9 cellular contexts compared by ENCODE assay signal in the genomic region with DNA sequence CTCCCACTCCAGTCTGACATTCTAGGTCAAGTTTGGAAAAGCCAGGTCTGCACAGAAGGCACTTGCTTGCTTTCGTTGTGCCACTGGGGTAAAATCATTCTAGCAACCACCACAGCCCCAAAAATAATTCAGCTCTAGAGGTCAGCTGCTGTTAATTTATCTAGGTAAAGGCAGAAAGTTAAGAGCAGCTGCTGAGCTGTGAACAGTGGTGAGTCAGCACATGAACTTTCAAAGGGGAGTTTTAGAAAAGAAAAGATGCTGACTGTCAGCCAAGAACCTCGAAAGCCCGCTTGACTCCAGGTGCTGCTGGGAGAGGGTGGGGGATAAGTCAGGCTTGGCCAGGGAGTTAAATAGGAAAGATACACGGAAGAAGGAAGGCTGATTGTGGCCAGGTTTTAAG. TPM values are rescaled to one million over a fixed set of nuclear protein-coding genes. Genes with fewer than 3 reads are reported as not detected.
DNase-seq lines count a peak whose midpoint lies in the region; ATAC-seq and TF ChIP-seq lines count a peak whose summit lies in the region.
"Had no signal": no experiment of that assay in that cellular context is flagged by ENCODE, and none has a peak within 500 bp of the region (broad histone marks: within the 10 kb centered on the region; RNA-seq: fewer than 3 reads in every experiment).

No MANE protein-coding gene starts in this region.

- no peak for TF ChIP-seq EP300 in upper lobe of left lung (IDR thresholded peaks at IDR 0.05)

- H3K4me3 ChIP-seq in fibroblast of the aortic adventitia (ENCODE audit: low read depth, low read length) (no peak overlapping the region), upper lobe of left lung (no peak overlapping the region)

- 38 to 49% methylated on average over 4 of the region's 4 CpGs for WGBS in upper lobe of left lung, 2 donors

- H3K4me1 ChIP-seq in upper lobe of left lung: no peaks in the 10 kb centered on the region

- DNase-seq in DMS79 (lab: John Stamatoyannopoulos, UW) (peak; percentile 66), GM20000 (ENCODE audit: low spot score) (peak; percentile 63), NCI-H1105 (lab: John Stamatoyannopoulos, UW) (peak; percentile 66), fibroblast of the aortic adventitia (ENCODE audit: low read depth) (peak; percentile 64), upper lobe of left lung (no peak), NCI-H146 treated with DMSO at 0.1 percent for 48 hours (lab: John Stamatoyannopoulos, UW; ENCODE audit: unreplicated experiment) (no peak)

- no peak for TF ChIP-seq POLR2A in upper lobe of left lung (IDR thresholded peaks at IDR 0.05)

- no peak overlapping the region for H3K27ac ChIP-seq in upper lobe of left lung

- no peaks in the 10 kb centered on the region for H3K27me3 ChIP-seq in upper lobe of left lung

- ATAC-seq in upper lobe of left lung (ENCODE audit: low FRiP score in 2 of 2) (no peak), GM18520 (IDR thresholded peaks at IDR 0.05; ENCODE audit: unreplicated experiment) (no peak), GM19397 (IDR thresholded peaks at IDR 0.05; ENCODE audit: unreplicated experiment) (no peak)

- TF ChIP-seq CTCF in GM20000 (IDR thresholded peaks at IDR 0.05; ENCODE audit: extremely low read depth, missing control alignments) (no peak), fibroblast of the aortic adventitia (IDR thresholded peaks at IDR 0.05; ENCODE audit: insufficient read depth, low read length) (no peak), upper lobe of left lung (IDR thresholded peaks at IDR 0.05) (no peak)

- no peaks in the 10 kb centered on the region for H3K36me3 ChIP-seq in upper lobe of left lung

- H3K9me3 ChIP-seq in upper lobe of left lung: no peaks in the 10 kb centered on the region

RNA-seq across cellular contexts. Expression of a gene that starts 12.7 kb away (rescaled TPM):
- total RNA-seq in fibroblast of the aortic adventitia (ENCODE audit: low replicate concordance) (not detected in 2 replicates), upper lobe of left lung (not detected)
- total RNA-seq: subcutaneous adipose tissue had no signal

RNA-seq across cellular contexts. Expression of a gene that starts 16.4 kb away (rescaled TPM):
- total RNA-seq in fibroblast of the aortic adventitia (ENCODE audit: low replicate concordance): 2.5 and 2.8 TPM in 2 replicates
- 1 to 10 TPM in 4 of 6 donors, under 1 TPM in 2; 0.22 to 1.8 (median 1.1) TPM for total RNA-seq in upper lobe of left lung

RNA-seq across cellular contexts. Expression of a gene that starts 33.4 kb away (rescaled TPM):
- total RNA-seq in fibroblast of the aortic adventitia (ENCODE audit: low replicate concordance) (0.45 and 0.49 TPM in 2 replicates), upper lobe of left lung (1 to 10 TPM in 3 of 6 donors, under 1 TPM in 2, not detected in 1; 0.76 to 2.2 (median 1.9) TPM)

Comparison
In these comparisons a context has a peak if more than half of its experiments do, and no peak if none do; other contexts are left out.
1. DNase-seq: peak in DMS79 (single experiment), GM20000 (single experiment), NCI-H1105 (single experiment) and fibroblast of the aortic adventitia (single experiment); none in upper lobe of left lung (0 of 2) and NCI-H146 treated with DMSO at 0.1 percent for 48 hours (single experiment).